In genomic region chr9:108921200-108921599, GRCh38 we compare ENCODE assay signal across 43 cellular contexts. TPM values are rescaled to one million over a fixed set of nuclear protein-coding genes. Genes with fewer than 3 reads are reported as not detected.
"Had no signal": no experiment of that assay in that cellular context is flagged by ENCODE, and none has a peak within 500 bp of the region (broad histone marks: within the 10 kb centered on the region; RNA-seq: fewer than 3 reads in every experiment).

No MANE protein-coding gene starts in this region.

- H3K9me3 Mint-ChIP-seq: activated naive CD4-positive, alpha-beta T cell treated with anti-CD3 and anti-CD28 coated beads for 36 hours; activated naive CD4-positive, alpha-beta T cell treated with anti-CD3 and anti-CD28 coated beads, Interleukin-2, amount 10 ng/mL, durations not matched to agents 7 days and 5 days; activated naive CD4-positive, alpha-beta T cell treated with anti-CD3 and anti-CD28 coated beads, Interleukin-2, amount 50 U/mL, for 24 hours; activated naive CD4-positive, alpha-beta T cell treated with anti-CD3 and anti-CD28 coated beads, Interleukin-2, amount 50 U/mL, for 72 hours; activated naive CD8-positive, alpha-beta T cell treated with anti-CD3 and anti-CD28 coated beads for 36 hours; activated naive CD8-positive, alpha-beta T cell treated with anti-CD3 and anti-CD28 coated beads, Interleukin-2, amount 10 ng/mL, durations not matched to agents 7 days and 5 days; activated naive CD8-positive, alpha-beta T cell treated with anti-CD3 and anti-CD28 coated beads, Interleukin-2, amount 50 U/mL, for 24 hours; activated T-cell treated with anti-CD3 and anti-CD28 coated beads, Interleukin-2, amount 50 U/mL, for 24 hours; activated T-cell treated with anti-CD3 and anti-CD28 coated beads, Interleukin-2, amount 50 U/mL, for 4 hours; activated T-cell treated with anti-CD3 and anti-CD28 coated beads, Interleukin-2, amount 50 U/mL, for 72 hours; activated T-helper 1 cell treated with anti-CD3 and anti-CD28 coated beads, Interleukin-12 subunit alpha, Interleukin-12 subunit beta, Interleukin-2, Interleukin-4 antibody, amounts not matched to agents 30 ng/mL and 10 ng/mL and 1 ng/mL, durations not matched to agents 14 hours and 24 hours and 36 hours; activated T-helper 17 cell treated with anti-CD3 and anti-CD28 coated beads, Interleukin-2, amount 50 U/mL, for 72 hours; activated T-helper 2 cell treated with anti-CD3 and anti-CD28 coated beads, Interferon-gamma antibody, Interleukin-2, Interleukin-4, amounts not matched to agents 10 μg/mL and 5 μg/mL and 100 μg/mL, durations not matched to agents 14 hours and 24 hours and 36 hours; brain; central memory CD8-positive, alpha-beta T cell had no signal

- H3K27ac Mint-ChIP-seq: activated naive CD4-positive, alpha-beta T cell treated with anti-CD3 and anti-CD28 coated beads for 36 hours; activated naive CD4-positive, alpha-beta T cell treated with anti-CD3 and anti-CD28 coated beads, Interleukin-2, amount 10 ng/mL, durations not matched to agents 7 days and 5 days; activated naive CD4-positive, alpha-beta T cell treated with anti-CD3 and anti-CD28 coated beads, Interleukin-2, amount 50 U/mL, for 24 hours; activated naive CD8-positive, alpha-beta T cell; activated naive CD8-positive, alpha-beta T cell treated with anti-CD3 and anti-CD28 coated beads for 36 hours; activated naive CD8-positive, alpha-beta T cell treated with anti-CD3 and anti-CD28 coated beads, Interleukin-2, amount 10 ng/mL, durations not matched to agents 7 days and 5 days; activated naive CD8-positive, alpha-beta T cell treated with anti-CD3 and anti-CD28 coated beads, Interleukin-2, amount 50 U/mL, for 24 hours; activated T-cell treated with anti-CD3 and anti-CD28 coated beads, Interleukin-2, amount 50 U/mL, for 24 hours; activated T-cell treated with anti-CD3 and anti-CD28 coated beads, Interleukin-2, amount 50 U/mL, for 72 hours; activated T-helper 1 cell treated with anti-CD3 and anti-CD28 coated beads, Interleukin-12 subunit alpha, Interleukin-12 subunit beta, Interleukin-2, Interleukin-4 antibody, amounts not matched to agents 30 ng/mL and 10 ng/mL and 1 ng/mL, durations not matched to agents 14 hours and 24 hours and 36 hours; activated T-helper 17 cell treated with anti-CD3 and anti-CD28 coated beads, Interleukin-2, amount 50 U/mL, for 72 hours; activated T-helper 2 cell treated with anti-CD3 and anti-CD28 coated beads, Interferon-gamma antibody, Interleukin-2, Interleukin-4, amounts not matched to agents 10 μg/mL and 5 μg/mL and 100 μg/mL, durations not matched to agents 14 hours and 24 hours and 36 hours; brain had no signal

- H3K4me1 Mint-ChIP-seq: activated naive CD4-positive, alpha-beta T cell treated with anti-CD3 and anti-CD28 coated beads, Interleukin-2, amount 10 ng/mL, durations not matched to agents 7 days and 5 days; activated naive CD8-positive, alpha-beta T cell treated with anti-CD3 and anti-CD28 coated beads for 36 hours; activated naive CD8-positive, alpha-beta T cell treated with anti-CD3 and anti-CD28 coated beads, Interleukin-2, amount 10 ng/mL, durations not matched to agents 7 days and 5 days; activated naive CD8-positive, alpha-beta T cell treated with anti-CD3 and anti-CD28 coated beads, Interleukin-2, amount 50 U/mL, for 24 hours; activated T-helper 17 cell treated with anti-CD3 and anti-CD28 coated beads, Interleukin-2, amount 50 U/mL, for 72 hours; brain; central memory CD8-positive, alpha-beta T cell had no signal

- H3K4me1 ChIP-seq: adrenal gland, ascending aorta, body of pancreas, breast epithelium had no signal

- DNase-seq: activated effector memory CD4-positive, alpha-beta T cell treated with anti-CD3 and anti-CD28 coated beads, Interleukin-2, amount 50 U/mL, for 16 hours; activated effector memory CD4-positive, alpha-beta T cell treated with Interleukin-2 at 50 U/mL for 16 hours; activated gamma-delta T cell; activated gamma-delta T cell treated with Interleukin-2 at 50 U/mL for 16 hours; activated naive CD4-positive, alpha-beta T cell; activated naive CD4-positive, alpha-beta T cell treated with anti-CD3 and anti-CD28 coated beads for 36 hours; activated naive CD4-positive, alpha-beta T cell treated with anti-CD3 and anti-CD28 coated beads, Interleukin-2, amount 10 ng/mL, durations not matched to agents 7 days and 5 days; activated naive CD4-positive, alpha-beta T cell treated with anti-CD3 and anti-CD28 coated beads, Interleukin-2, amount 50 U/mL, for 16 hours; activated naive CD4-positive, alpha-beta T cell treated with Interleukin-2 at 50 U/mL for 16 hours; activated naive CD8-positive, alpha-beta T cell treated with anti-CD3 and anti-CD28 coated beads for 36 hours; activated naive CD8-positive, alpha-beta T cell treated with anti-CD3 and anti-CD28 coated beads, Interleukin-2, amount 10 ng/mL, durations not matched to agents 7 days and 5 days; activated naive CD8-positive, alpha-beta T cell treated with anti-CD3 and anti-CD28 coated beads, Interleukin-2, amount 50 U/mL, for 24 hours; activated T-cell treated with anti-CD3 and anti-CD28 coated beads, Interleukin-2, amount 50 U/mL, for 1 hour; activated T-cell treated with anti-CD3 and anti-CD28 coated beads, Interleukin-2, amount 50 U/mL, for 24 hours; activated T-cell treated with anti-CD3 and anti-CD28 coated beads, Interleukin-2, amount 50 U/mL, for 4 hours; activated T-cell treated with anti-CD3 and anti-CD28 coated beads, Interleukin-2, amount 50 U/mL, for 48 hours; activated T-cell treated with anti-CD3 and anti-CD28 coated beads, Interleukin-2, amount 50 U/mL, for 72 hours; adrenal gland; amniotic stem cell; amygdala; anterior cingulate cortex; aorta; body of pancreas; brain microvascular endothelial cell; caudate nucleus; central memory CD4-positive, alpha-beta T cell; cerebellar nuclear complex had no signal

- H3K4me3 Mint-ChIP-seq: activated naive CD4-positive, alpha-beta T cell treated with anti-CD3 and anti-CD28 coated beads for 36 hours; activated naive CD4-positive, alpha-beta T cell treated with anti-CD3 and anti-CD28 coated beads, Interleukin-2, amount 10 ng/mL, durations not matched to agents 7 days and 5 days; activated naive CD4-positive, alpha-beta T cell treated with anti-CD3 and anti-CD28 coated beads, Interleukin-2, amount 50 U/mL, for 24 hours; activated naive CD8-positive, alpha-beta T cell; activated naive CD8-positive, alpha-beta T cell treated with anti-CD3 and anti-CD28 coated beads for 36 hours; activated naive CD8-positive, alpha-beta T cell treated with anti-CD3 and anti-CD28 coated beads, Interleukin-2, amount 10 ng/mL, durations not matched to agents 7 days and 5 days; activated naive CD8-positive, alpha-beta T cell treated with anti-CD3 and anti-CD28 coated beads, Interleukin-2, amount 50 U/mL, for 24 hours; activated T-cell treated with anti-CD3 and anti-CD28 coated beads, Interleukin-2, amount 50 U/mL, for 24 hours; activated T-cell treated with anti-CD3 and anti-CD28 coated beads, Interleukin-2, amount 50 U/mL, for 4 hours; activated T-cell treated with anti-CD3 and anti-CD28 coated beads, Interleukin-2, amount 50 U/mL, for 72 hours; activated T-helper 1 cell treated with anti-CD3 and anti-CD28 coated beads, Interleukin-12 subunit alpha, Interleukin-12 subunit beta, Interleukin-2, Interleukin-4 antibody, amounts not matched to agents 30 ng/mL and 10 ng/mL and 1 ng/mL, durations not matched to agents 14 hours and 24 hours and 36 hours; activated T-helper 17 cell treated with anti-CD3 and anti-CD28 coated beads, Interleukin-2, amount 50 U/mL, for 72 hours; brain; central memory CD8-positive, alpha-beta T cell had no signal

- H3K4me3 ChIP-seq: adrenal gland, ascending aorta, body of pancreas, breast epithelium, cardiac muscle cell had no signal

- H3K9me3 ChIP-seq: adrenal gland, ascending aorta, body of pancreas, breast epithelium had no signal

- ATAC-seq: activated naive CD4-positive, alpha-beta T cell treated with anti-CD3 and anti-CD28 coated beads, Interleukin-2, amount 50 U/mL, for 72 hours; activated naive CD8-positive, alpha-beta T cell treated with anti-CD3 and anti-CD28 coated beads, Interleukin-2, amount 50 U/mL, for 24 hours; activated T-cell treated with anti-CD3 and anti-CD28 coated beads, Interleukin-2, amount 50 U/mL, for 4 hours; activated T-helper 17 cell treated with anti-CD3 and anti-CD28 coated beads, Interleukin-2, amount 50 U/mL, for 72 hours; body of pancreas had no signal

RNA-seq across cellular contexts. Expression of gene ACTL7A, which starts 59.1 kb away (rescaled TPM):
- total RNA-seq: activated naive CD4-positive, alpha-beta T cell treated with anti-CD3 and anti-CD28 coated beads for 36 hours; activated naive CD4-positive, alpha-beta T cell treated with anti-CD3 and anti-CD28 coated beads, Interleukin-2, amount 50 U/mL, for 72 hours; activated naive CD8-positive, alpha-beta T cell treated with anti-CD3 and anti-CD28 coated beads for 36 hours; activated naive CD8-positive, alpha-beta T cell treated with anti-CD3 and anti-CD28 coated beads, Interleukin-2, amount 10 ng/mL, durations not matched to agents 7 days and 5 days; activated T-cell treated with anti-CD3 and anti-CD28 coated beads, Interleukin-2, amount 50 U/mL, for 4 hours; activated T-cell treated with anti-CD3 and anti-CD28 coated beads, Interleukin-2, amount 50 U/mL, for 72 hours; activated T-helper 1 cell treated with anti-CD3 and anti-CD28 coated beads, Interleukin-12 subunit alpha, Interleukin-12 subunit beta, Interleukin-2, Interleukin-4 antibody, amounts not matched to agents 30 ng/mL and 10 ng/mL and 1 ng/mL, durations not matched to agents 14 hours and 24 hours and 36 hours; activated T-helper 17 cell treated with anti-CD3 and anti-CD28 coated beads, Interleukin-2, amount 50 U/mL, for 72 hours; activated T-helper 2 cell treated with anti-CD3 and anti-CD28 coated beads, Interferon-gamma antibody, Interleukin-2, Interleukin-4, amounts not matched to agents 10 μg/mL and 5 μg/mL and 100 μg/mL, durations not matched to agents 14 hours and 24 hours and 36 hours; adrenal gland; aorta; ascending aorta; astrocyte; body of pancreas; breast epithelium; bronchial epithelial cell; cardiac muscle cell; cardiac septum; cerebellum; chondrocyte had no signal
